ENCODE assay signal across 11 cellular contexts in genomic region chr6:113625850-113626249, GRCh38.
DNase-seq lines count a peak whose midpoint lies in the region; ATAC-seq and TF ChIP-seq lines count a peak whose summit lies in the region.
"Had no signal": no experiment of that assay in that cellular context is flagged by ENCODE, and none has a peak within 500 bp of the region (broad histone marks: within the 10 kb centered on the region; RNA-seq: fewer than 3 reads in every experiment).

No MANE protein-coding gene starts in this region.

- peak; percentile 47 for ATAC-seq in GM18907 (IDR thresholded peaks at IDR 0.05; ENCODE audit: unreplicated experiment)
- ATAC-seq in GM21619 (IDR thresholded peaks at IDR 0.05; ENCODE audit: unreplicated experiment) = peak; percentile 34
- ATAC-seq in HG03095 (IDR thresholded peaks at IDR 0.05; ENCODE audit: unreplicated experiment) = peak; percentile 33
- no peak for ATAC-seq in foreskin keratinocyte
- ATAC-seq: activated naive CD8-positive, alpha-beta T cell treated with anti-CD3 and anti-CD28 coated beads, Interleukin-2, amount 50 U/mL, for 24 hours; HCT116; K562 had no signal

- peaks cover 3% of the 10 kb centered on the region for H3K4me1 ChIP-seq in foreskin keratinocyte

- H3K27ac ChIP-seq in foreskin keratinocyte = peak overlapping the region; percentile 36

- DNase-seq in foreskin keratinocyte (no peak), NCI-H128 (lab: John Stamatoyannopoulos, UW; ENCODE audit: unreplicated experiment) (no peak), NCI-H187 (lab: John Stamatoyannopoulos, UW) (no peak)
- DNase-seq in stimulated activated CD4-positive, alpha-beta T cell treated with anti-CD3 and anti-CD28 coated beads, Interleukin-12 subunit alpha, Interleukin-12 subunit beta, amount 100 ng/mL, for 4 hours = no peak
- DNase-seq: activated naive CD8-positive, alpha-beta T cell treated with anti-CD3 and anti-CD28 coated beads, Interleukin-2, amount 50 U/mL, for 24 hours; stimulated activated CD4-positive, alpha-beta T cell treated with anti-CD3 and anti-CD28 coated beads, Interleukin-2, amount 100 ng/mL, for 24 hours had no signal

- H3K27me3 ChIP-seq in foreskin keratinocyte = no peaks in the 10 kb centered on the region

- TF ChIP-seq CTCF in foreskin keratinocyte (conservative IDR thresholded peaks at IDR 0.05) = no peak
